15 cellular contexts compared by ENCODE assay signal in genomic region chrX:21723097-21723496, GRCh38. TPM values are rescaled to one million over a fixed set of nuclear protein-coding genes. Genes with fewer than 3 reads are reported as not detected.
A peak's percentile ranks its signal among the peaks of the same experiment; 100 is the strongest.
DNase-seq lines count a peak whose midpoint lies in the region; ATAC-seq and TF ChIP-seq lines count a peak whose summit lies in the region.
"Had no signal": no experiment of that assay in that cellular context is flagged by ENCODE, and none has a peak within 500 bp of the region (broad histone marks: within the 10 kb centered on the region; RNA-seq: fewer than 3 reads in every experiment).

No MANE protein-coding gene starts in this region.

- no peak overlapping the region for H3K4me3 Mint-ChIP-seq in activated CD4-positive, alpha-beta T cell treated with anti-CD3 and anti-CD28 coated beads, Interleukin-2, amount 10 ng/mL, durations not matched to agents 7 days and 5 days
- H3K4me3 Mint-ChIP-seq in activated CD4-positive, alpha-beta T cell treated with anti-CD3 and anti-CD28 coated beads, Interleukin-2, amount 10 ng/mL, durations not matched to agents 24 days and 14 days, result no peak overlapping the region
- H3K4me3 Mint-ChIP-seq in nephron progenitor cell, result no peak overlapping the region
- no peak overlapping the region for H3K4me3 Mint-ChIP-seq in stimulated activated effector memory CD8-positive, alpha-beta T cell treated with anti-CD3 and anti-CD28 coated beads, Interleukin-12 subunit alpha, Interleukin-12 subunit beta, amount 100 ng/mL, for 72 hours
- H3K4me3 Mint-ChIP-seq: natural killer cell had no signal

- intact Hi-C loops in activated CD4-positive, alpha-beta T cell treated with anti-CD3 and anti-CD28 coated beads, Interleukin-2, amount 10 ng/mL, durations not matched to agents 24 days and 14 days (cut with micrococcal nuclease), result no loop called here

- H3K36me3 Mint-ChIP-seq in activated CD4-positive, alpha-beta T cell treated with anti-CD3 and anti-CD28 coated beads, Interleukin-2, amount 10 ng/mL, durations not matched to agents 7 days and 5 days (ENCODE audit: low read depth), result no peaks in the 10 kb centered on the region
- no peaks in the 10 kb centered on the region for H3K36me3 Mint-ChIP-seq in activated CD4-positive, alpha-beta T cell treated with anti-CD3 and anti-CD28 coated beads, Interleukin-2, amount 10 ng/mL, durations not matched to agents 24 days and 14 days (ENCODE audit: low read depth)
- no peaks in the 10 kb centered on the region for H3K36me3 Mint-ChIP-seq in nephron progenitor cell (ENCODE audit: low read depth)
- no peaks in the 10 kb centered on the region for H3K36me3 Mint-ChIP-seq in stimulated activated effector memory CD8-positive, alpha-beta T cell treated with anti-CD3 and anti-CD28 coated beads, Interleukin-12 subunit alpha, Interleukin-12 subunit beta, amount 100 ng/mL, for 72 hours
- H3K36me3 Mint-ChIP-seq: natural killer cell had no signal

- H3K27ac Mint-ChIP-seq in activated CD4-positive, alpha-beta T cell treated with anti-CD3 and anti-CD28 coated beads, Interleukin-2, amount 10 ng/mL, durations not matched to agents 7 days and 5 days, result no peak overlapping the region
- H3K27ac Mint-ChIP-seq in activated CD4-positive, alpha-beta T cell treated with anti-CD3 and anti-CD28 coated beads, Interleukin-2, amount 10 ng/mL, durations not matched to agents 24 days and 14 days, result no peak overlapping the region
- H3K27ac Mint-ChIP-seq in nephron progenitor cell, result no peak overlapping the region
- H3K27ac Mint-ChIP-seq in stimulated activated effector memory CD8-positive, alpha-beta T cell treated with anti-CD3 and anti-CD28 coated beads, Interleukin-12 subunit alpha, Interleukin-12 subunit beta, amount 100 ng/mL, for 72 hours, result no peak overlapping the region
- H3K27ac Mint-ChIP-seq: natural killer cell had no signal

- H3K9me3 Mint-ChIP-seq in activated CD4-positive, alpha-beta T cell treated with anti-CD3 and anti-CD28 coated beads, Interleukin-2, amount 10 ng/mL, durations not matched to agents 7 days and 5 days, result no peaks in the 10 kb centered on the region
- H3K9me3 Mint-ChIP-seq in activated CD4-positive, alpha-beta T cell treated with anti-CD3 and anti-CD28 coated beads, Interleukin-2, amount 10 ng/mL, durations not matched to agents 24 days and 14 days, result no peaks in the 10 kb centered on the region
- H3K9me3 Mint-ChIP-seq in nephron progenitor cell, result no peaks in the 10 kb centered on the region
- H3K9me3 Mint-ChIP-seq in stimulated activated effector memory CD8-positive, alpha-beta T cell treated with anti-CD3 and anti-CD28 coated beads, Interleukin-12 subunit alpha, Interleukin-12 subunit beta, amount 100 ng/mL, for 72 hours, result no peaks in the 10 kb centered on the region
- H3K9me3 Mint-ChIP-seq: natural killer cell had no signal

- H3K27me3 Mint-ChIP-seq in activated CD4-positive, alpha-beta T cell treated with anti-CD3 and anti-CD28 coated beads, Interleukin-2, amount 10 ng/mL, durations not matched to agents 7 days and 5 days, result no peaks in the 10 kb centered on the region
- H3K27me3 Mint-ChIP-seq in activated CD4-positive, alpha-beta T cell treated with anti-CD3 and anti-CD28 coated beads, Interleukin-2, amount 10 ng/mL, durations not matched to agents 24 days and 14 days, result peaks cover 3% of the 10 kb centered on the region
- peaks cover 18% of the 10 kb centered on the region for H3K27me3 Mint-ChIP-seq in nephron progenitor cell (ENCODE audit: low read depth, poor library complexity)

- no peak for ATAC-seq in stimulated activated effector memory CD8-positive, alpha-beta T cell treated with anti-CD3 and anti-CD28 coated beads, Interleukin-12 subunit alpha, Interleukin-12 subunit beta, amount 100 ng/mL, for 72 hours
- ATAC-seq: left lung, natural killer cell had no signal

- no peak for TF ChIP-seq CTCF in nephron progenitor cell (IDR thresholded peaks at IDR 0.05)

- CTCF ChIA-PET in activated CD4-positive, alpha-beta T cell treated with anti-CD3 and anti-CD28 coated beads, Interleukin-2, amount 10 ng/mL, durations not matched to agents 7 days and 5 days (lab: Charles Lee), result interaction anchor here (2.2 kb wide), 1 partner anchor 12 kb away, joined by 7 read pairs; no protein-coding TSS in a partner anchor

- peak; percentile 6 for DNase-seq in activated CD4-positive, alpha-beta T cell treated with anti-CD3 and anti-CD28 coated beads, Interleukin-2, amount 10 ng/mL, durations not matched to agents 7 days and 5 days
- DNase-seq in activated CD4-positive, alpha-beta T cell treated with anti-CD3 and anti-CD28 coated beads, Interleukin-2, amount 10 ng/mL, durations not matched to agents 24 days and 14 days, result no peak
- DNase-seq in Kasumi-1 (lab: John Stamatoyannopoulos, UW) (peak; percentile 3 to 8), astrocyte of the hippocampus (ENCODE audit: low read depth, low spot score) (peak; percentile 41), nephron progenitor cell (peak; percentile 63), NCI-H1436 treated with DMSO at 0.1 percent for 48 hours (lab: John Stamatoyannopoulos, UW) (no peak), SIG-M5 (lab: John Stamatoyannopoulos, UW) (no peak)
- no peak for DNase-seq in stimulated activated effector memory CD8-positive, alpha-beta T cell treated with anti-CD3 and anti-CD28 coated beads, Interleukin-12 subunit alpha, Interleukin-12 subunit beta, amount 100 ng/mL, for 72 hours (ENCODE audit: low spot score in 2 of 2)
- DNase-seq: Calu3, esophagus squamous epithelium, left lung, natural killer cell, Right ventricle myocardium superior had no signal

- H3K4me1 Mint-ChIP-seq in activated CD4-positive, alpha-beta T cell treated with anti-CD3 and anti-CD28 coated beads, Interleukin-2, amount 10 ng/mL, durations not matched to agents 7 days and 5 days, result no peaks in the 10 kb centered on the region
- no peaks in the 10 kb centered on the region for H3K4me1 Mint-ChIP-seq in activated CD4-positive, alpha-beta T cell treated with anti-CD3 and anti-CD28 coated beads, Interleukin-2, amount 10 ng/mL, durations not matched to agents 24 days and 14 days
- H3K4me1 Mint-ChIP-seq in nephron progenitor cell, result peaks cover 24% of the 10 kb centered on the region
- H3K4me1 Mint-ChIP-seq in stimulated activated effector memory CD8-positive, alpha-beta T cell treated with anti-CD3 and anti-CD28 coated beads, Interleukin-12 subunit alpha, Interleukin-12 subunit beta, amount 100 ng/mL, for 72 hours, result no peaks in the 10 kb centered on the region
- H3K4me1 Mint-ChIP-seq: natural killer cell had no signal

- POLR2A ChIA-PET in activated CD4-positive, alpha-beta T cell treated with anti-CD3 and anti-CD28 coated beads, Interleukin-2, amount 10 ng/mL, durations not matched to agents 7 days and 5 days (lab: Charles Lee), result no interaction called here

RNA-seq across cellular contexts. Expression of gene SMPX, which starts 34.8 kb away (rescaled TPM):
- total RNA-seq in activated CD4-positive, alpha-beta T cell treated with anti-CD3 and anti-CD28 coated beads, Interleukin-2, amount 10 ng/mL, durations not matched to agents 7 days and 5 days, result not detected
- not detected in 2 replicates for total RNA-seq in activated CD4-positive, alpha-beta T cell treated with anti-CD3 and anti-CD28 coated beads, Interleukin-2, amount 10 ng/mL, durations not matched to agents 24 days and 14 days
- total RNA-seq: Calu3; esophagus squamous epithelium; left lung; natural killer cell; T-helper 2 cell treated with Interferon-gamma antibody and Interleukin-4, amounts not matched to agents 100 ng/mL and 5 ng/mL, for 36 hours; temporal lobe had no signal

Comparison
In these comparisons a context has a peak if more than half of its experiments do, and no peak if none do; other contexts are left out.
1. DNase-seq: peak in activated CD4-positive, alpha-beta T cell treated with anti-CD3 and anti-CD28 coated beads, Interleukin-2, amount 10 ng/mL, durations not matched to agents 7 days and 5 days (single experiment), Kasumi-1 (2 of 2), astrocyte of the hippocampus (single experiment) and nephron progenitor cell (single experiment); none in activated CD4-positive, alpha-beta T cell treated with anti-CD3 and anti-CD28 coated beads, Interleukin-2, amount 10 ng/mL, durations not matched to agents 24 days and 14 days (single experiment), stimulated activated effector memory CD8-positive, alpha-beta T cell treated with anti-CD3 and anti-CD28 coated beads, Interleukin-12 subunit alpha, Interleukin-12 subunit beta, amount 100 ng/mL, for 72 hours (0 of 2), NCI-H1436 treated with DMSO at 0.1 percent for 48 hours (single experiment) and SIG-M5 (single experiment).